ENCODE assay signal across 1 cellular context in the genomic region with DNA sequence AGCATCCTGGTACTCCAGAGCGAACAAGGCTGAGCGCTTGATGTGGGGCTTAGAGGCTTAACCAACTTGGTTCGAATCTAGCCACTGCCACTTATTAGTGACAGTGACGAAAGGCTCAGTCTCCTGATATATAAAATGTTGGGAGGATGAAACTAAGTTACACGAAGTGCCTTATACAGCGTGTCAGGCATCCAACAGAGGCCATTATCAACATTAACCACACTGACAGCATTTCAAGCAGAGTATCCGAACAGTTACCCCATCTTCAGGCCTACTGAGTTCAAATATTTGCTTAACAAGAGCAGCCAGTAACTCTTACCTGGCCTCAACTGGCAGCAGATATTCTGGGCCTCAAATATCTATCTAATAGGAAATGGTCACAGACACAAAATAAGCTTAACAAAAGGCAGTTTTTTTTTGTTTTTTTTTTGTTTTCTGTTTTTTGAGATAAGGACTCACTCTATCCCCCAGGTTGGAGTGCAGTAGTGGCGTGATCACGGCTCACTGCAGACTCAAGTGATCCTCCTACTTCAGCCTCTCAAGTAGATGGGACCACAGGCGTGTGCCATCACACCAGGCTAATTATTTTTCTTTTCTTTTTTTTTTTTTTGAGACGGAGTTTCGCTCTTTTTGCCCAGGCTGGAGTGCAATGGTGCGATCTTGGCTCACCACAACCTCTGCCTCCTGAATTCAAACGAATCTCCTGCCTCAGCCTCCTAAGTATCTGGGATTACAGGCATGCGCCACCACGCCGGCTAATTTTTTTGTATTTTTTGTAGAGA.
TF ChIP-seq lines count a peak whose summit lies in the region.

No MANE protein-coding gene starts in this region.

TF ChIP-seq in K562, 482 proteins besides CTCF, POLR2A, EP300 and RAD21 (continued from another document and continues in another):
- TF ChIP-seq, protein P1, sequence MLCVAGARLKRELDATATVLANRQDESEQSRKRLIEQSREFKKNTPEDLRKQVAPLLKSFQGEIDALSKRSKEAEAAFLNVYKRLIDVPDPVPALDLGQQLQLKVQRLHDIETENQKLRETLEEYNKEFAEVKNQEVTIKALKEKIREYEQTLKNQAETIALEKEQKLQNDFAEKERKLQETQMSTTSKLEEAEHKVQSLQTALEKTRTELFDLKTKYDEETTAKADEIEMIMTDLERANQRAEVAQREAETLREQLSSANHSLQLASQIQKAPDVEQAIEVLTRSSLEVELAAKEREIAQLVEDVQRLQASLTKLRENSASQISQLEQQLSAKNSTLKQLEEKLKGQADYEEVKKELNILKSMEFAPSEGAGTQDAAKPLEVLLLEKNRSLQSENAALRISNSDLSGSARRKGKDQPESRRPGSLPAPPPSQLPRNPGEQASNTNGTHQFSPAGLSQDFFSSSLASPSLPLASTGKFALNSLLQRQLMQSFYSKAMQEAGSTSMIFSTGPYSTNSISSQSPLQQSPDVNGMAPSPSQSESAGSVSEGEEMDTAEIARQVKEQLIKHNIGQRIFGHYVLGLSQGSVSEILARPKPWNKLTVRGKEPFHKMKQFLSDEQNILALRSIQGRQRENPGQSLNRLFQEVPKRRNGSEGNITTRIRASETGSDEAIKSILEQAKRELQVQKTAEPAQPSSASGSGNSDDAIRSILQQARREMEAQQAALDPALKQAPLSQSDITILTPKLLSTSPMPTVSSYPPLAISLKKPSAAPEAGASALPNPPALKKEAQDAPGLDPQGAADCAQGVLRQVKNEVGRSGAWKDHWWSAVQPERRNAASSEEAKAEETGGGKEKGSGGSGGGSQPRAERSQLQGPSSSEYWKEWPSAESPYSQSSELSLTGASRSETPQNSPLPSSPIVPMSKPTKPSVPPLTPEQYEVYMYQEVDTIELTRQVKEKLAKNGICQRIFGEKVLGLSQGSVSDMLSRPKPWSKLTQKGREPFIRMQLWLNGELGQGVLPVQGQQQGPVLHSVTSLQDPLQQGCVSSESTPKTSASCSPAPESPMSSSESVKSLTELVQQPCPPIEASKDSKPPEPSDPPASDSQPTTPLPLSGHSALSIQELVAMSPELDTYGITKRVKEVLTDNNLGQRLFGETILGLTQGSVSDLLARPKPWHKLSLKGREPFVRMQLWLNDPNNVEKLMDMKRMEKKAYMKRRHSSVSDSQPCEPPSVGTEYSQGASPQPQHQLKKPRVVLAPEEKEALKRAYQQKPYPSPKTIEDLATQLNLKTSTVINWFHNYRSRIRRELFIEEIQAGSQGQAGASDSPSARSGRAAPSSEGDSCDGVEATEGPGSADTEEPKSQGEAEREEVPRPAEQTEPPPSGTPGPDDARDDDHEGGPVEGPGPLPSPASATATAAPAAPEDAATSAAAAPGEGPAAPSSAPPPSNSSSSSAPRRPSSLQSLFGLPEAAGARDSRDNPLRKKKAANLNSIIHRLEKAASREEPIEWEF (CRISPR knock-in tag; IDR thresholded peaks at IDR 0.05): no peak
- TF ChIP-seq CHD1 (IDR thresholded peaks at IDR 0.05; ENCODE audit: low read length) (peak; percentile 84), ELF1 (tag; IDR thresholded peaks at IDR 0.05) (no peak), IRF2 (CRISPR knock-in tag; IDR thresholded peaks at IDR 0.05) (no peak), ZKSCAN8 (CRISPR knock-in tag; IDR thresholded peaks at IDR 0.05) (no peak), RHOXF2B (CRISPR knock-in tag; conservative IDR thresholded peaks at IDR 0.05) (0 out of 2 replicates have a peak, but pooled peaks have one; percentile 17), TSC22D4 (tag; IDR thresholded peaks at IDR 0.05) (0 out of 2 replicates have a peak, but pooled peaks have one; percentile 84), BRCA1 (IDR thresholded peaks at IDR 0.05) (no peak), BRCA1 (CRISPR knock-in tag; IDR thresholded peaks at IDR 0.05) (no peak), POLR2AphosphoS2 (IDR thresholded peaks at IDR 0.05; ENCODE audit: low read length) (no peak), MYC (IDR thresholded peaks at IDR 0.05; ENCODE audit: low read depth, low read length) (peak; percentile 21; the same call in 1 of the 2 replicates), MYC (CRISPR knock-in tag; IDR thresholded peaks at IDR 0.05; ENCODE audit: borderline replicate concordance, low read depth) (no peak), BRD4 (IDR thresholded peaks at IDR 0.05) (peak; percentile 18; the same call in 1 of the 2 replicates), RCOR1 (IDR thresholded peaks at IDR 0.05; ENCODE audit: borderline replicate concordance in 1 of 2, low read depth in 2 of 2, low read length in 2 of 2) (peak in 1 of 2 experiments; percentile 44; a peak in 1 of 4 replicates), NBN (IDR thresholded peaks at IDR 0.05; ENCODE audit: low read depth) (no peak), MYNN (IDR thresholded peaks at IDR 0.05) (no peak), MYNN (CRISPR knock-in tag; IDR thresholded peaks at IDR 0.05) (no peak), IFI16 (CRISPR knock-in tag; IDR thresholded peaks at IDR 0.05) (0 out of 2 replicates have a peak, but pooled peaks have one; percentile 5), ILK (tag; IDR thresholded peaks at IDR 0.05; ENCODE audit: borderline replicate concordance, low read depth) (0 out of 2 replicates have a peak, but pooled peaks have one; percentile 11), CSDE1 (IDR thresholded peaks at IDR 0.05) (no peak), CXXC5 (CRISPR knock-in tag; IDR thresholded peaks at IDR 0.05) (peak; percentile 38; the same call in 1 of the 2 replicates), ZC3H11A (IDR thresholded peaks at IDR 0.05; ENCODE audit: low read depth, low read length) (0 out of 2 replicates have a peak, but pooled peaks have one; percentile 24), PHF20 (IDR thresholded peaks at IDR 0.05; ENCODE audit: partially characterized antibody) (no peak), NFRKB (IDR thresholded peaks at IDR 0.05; ENCODE audit: low read depth) (no peak), CCNT2 (IDR thresholded peaks at IDR 0.05; ENCODE audit: borderline replicate concordance, extremely low read depth, insufficient read length, low read depth, low read length) (no peak), ZNF384 (IDR thresholded peaks at IDR 0.05; ENCODE audit: low read depth, low read length) (peak; percentile 86), SMC3 (conservative IDR thresholded peaks at IDR 0.05; ENCODE audit: insufficient read depth, low read depth, low read length) (no peak), E2F3 (CRISPR knock-in tag; IDR thresholded peaks at IDR 0.05) (no peak), KDM2B (CRISPR knock-in tag; IDR thresholded peaks at IDR 0.05) (no peak), HMG20B (CRISPR knock-in tag; IDR thresholded peaks at IDR 0.05) (no peak), TOE1 (IDR thresholded peaks at IDR 0.05; ENCODE audit: borderline replicate concordance) (no peak), TOE1 (CRISPR knock-in tag; IDR thresholded peaks at IDR 0.05; ENCODE audit: borderline replicate concordance, low read depth) (peak; percentile 33), RBM17 (IDR thresholded peaks at IDR 0.05; ENCODE audit: borderline replicate concordance, low read depth, low read length) (no peak), JUN (IDR thresholded peaks at IDR 0.05; ENCODE audit: borderline replicate concordance, low read depth, low read length) (peak; percentile 52), JUN (CRISPR knock-in tag; IDR thresholded peaks at IDR 0.05; ENCODE audit: borderline replicate concordance) (no peak), TBL1XR1 (IDR thresholded peaks at IDR 0.05; ENCODE audit: low read length in 2 of 2) (no peak), ZNF707 (CRISPR knock-in tag; conservative IDR thresholded peaks at IDR 0.05) (0 out of 2 replicates have a peak, but pooled peaks have one; percentile 49), KAT2B (IDR thresholded peaks at IDR 0.05; ENCODE audit: low read depth, low read length) (no peak)
- TF ChIP-seq, protein P2, sequence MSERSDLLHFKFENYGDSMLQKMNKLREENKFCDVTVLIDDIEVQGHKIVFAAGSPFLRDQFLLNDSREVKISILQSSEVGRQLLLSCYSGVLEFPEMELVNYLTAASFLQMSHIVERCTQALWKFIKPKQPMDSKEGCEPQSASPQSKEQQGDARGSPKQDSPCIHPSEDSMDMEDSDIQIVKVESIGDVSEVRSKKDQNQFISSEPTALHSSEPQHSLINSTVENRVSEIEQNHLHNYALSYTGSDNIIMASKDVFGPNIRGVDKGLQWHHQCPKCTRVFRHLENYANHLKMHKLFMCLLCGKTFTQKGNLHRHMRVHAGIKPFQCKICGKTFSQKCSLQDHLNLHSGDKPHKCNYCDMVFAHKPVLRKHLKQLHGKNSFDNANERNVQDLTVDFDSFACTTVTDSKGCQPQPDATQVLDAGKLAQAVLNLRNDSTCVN (CRISPR knock-in tag; IDR thresholded peaks at IDR 0.05): no peak
- TF ChIP-seq, protein P3, sequence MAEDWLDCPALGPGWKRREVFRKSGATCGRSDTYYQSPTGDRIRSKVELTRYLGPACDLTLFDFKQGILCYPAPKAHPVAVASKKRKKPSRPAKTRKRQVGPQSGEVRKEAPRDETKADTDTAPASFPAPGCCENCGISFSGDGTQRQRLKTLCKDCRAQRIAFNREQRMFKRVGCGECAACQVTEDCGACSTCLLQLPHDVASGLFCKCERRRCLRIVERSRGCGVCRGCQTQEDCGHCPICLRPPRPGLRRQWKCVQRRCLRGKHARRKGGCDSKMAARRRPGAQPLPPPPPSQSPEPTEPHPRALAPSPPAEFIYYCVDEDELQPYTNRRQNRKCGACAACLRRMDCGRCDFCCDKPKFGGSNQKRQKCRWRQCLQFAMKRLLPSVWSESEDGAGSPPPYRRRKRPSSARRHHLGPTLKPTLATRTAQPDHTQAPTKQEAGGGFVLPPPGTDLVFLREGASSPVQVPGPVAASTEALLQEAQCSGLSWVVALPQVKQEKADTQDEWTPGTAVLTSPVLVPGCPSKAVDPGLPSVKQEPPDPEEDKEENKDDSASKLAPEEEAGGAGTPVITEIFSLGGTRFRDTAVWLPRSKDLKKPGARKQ (CRISPR knock-in tag; IDR thresholded peaks at IDR 0.05): no peak
- TF ChIP-seq, protein P4, sequence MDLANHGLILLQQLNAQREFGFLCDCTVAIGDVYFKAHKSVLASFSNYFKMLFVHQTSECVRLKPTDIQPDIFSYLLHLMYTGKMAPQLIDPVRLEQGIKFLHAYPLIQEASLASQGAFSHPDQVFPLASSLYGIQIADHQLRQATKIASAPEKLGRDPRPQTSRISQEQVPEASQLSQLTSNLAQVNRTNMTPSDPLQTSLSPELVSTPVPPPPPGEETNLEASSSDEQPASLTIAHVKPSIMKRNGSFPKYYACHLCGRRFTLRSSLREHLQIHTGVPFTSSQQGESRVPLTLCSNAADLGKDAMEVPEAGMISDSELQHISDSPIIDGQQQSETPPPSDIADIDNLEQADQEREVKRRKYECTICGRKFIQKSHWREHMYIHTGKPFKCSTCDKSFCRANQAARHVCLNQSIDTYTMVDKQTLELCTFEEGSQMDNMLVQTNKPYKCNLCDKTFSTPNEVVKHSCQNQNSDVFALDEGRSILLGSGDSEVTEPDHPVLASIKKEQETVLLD (IDR thresholded peaks at IDR 0.05): no peak
- TF ChIP-seq, protein P5, sequence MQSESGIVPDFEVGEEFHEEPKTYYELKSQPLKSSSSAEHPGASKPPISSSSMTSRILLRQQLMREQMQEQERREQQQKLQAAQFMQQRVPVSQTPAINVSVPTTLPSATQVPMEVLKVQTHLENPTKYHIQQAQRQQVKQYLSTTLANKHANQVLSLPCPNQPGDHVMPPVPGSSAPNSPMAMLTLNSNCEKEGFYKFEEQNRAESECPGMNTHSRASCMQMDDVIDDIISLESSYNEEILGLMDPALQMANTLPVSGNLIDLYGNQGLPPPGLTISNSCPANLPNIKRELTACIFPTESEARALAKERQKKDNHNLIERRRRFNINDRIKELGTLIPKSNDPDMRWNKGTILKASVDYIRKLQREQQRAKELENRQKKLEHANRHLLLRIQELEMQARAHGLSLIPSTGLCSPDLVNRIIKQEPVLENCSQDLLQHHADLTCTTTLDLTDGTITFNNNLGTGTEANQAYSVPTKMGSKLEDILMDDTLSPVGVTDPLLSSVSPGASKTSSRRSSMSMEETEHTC (IDR thresholded peaks at IDR 0.05): no peak
- TF ChIP-seq, protein P6, sequence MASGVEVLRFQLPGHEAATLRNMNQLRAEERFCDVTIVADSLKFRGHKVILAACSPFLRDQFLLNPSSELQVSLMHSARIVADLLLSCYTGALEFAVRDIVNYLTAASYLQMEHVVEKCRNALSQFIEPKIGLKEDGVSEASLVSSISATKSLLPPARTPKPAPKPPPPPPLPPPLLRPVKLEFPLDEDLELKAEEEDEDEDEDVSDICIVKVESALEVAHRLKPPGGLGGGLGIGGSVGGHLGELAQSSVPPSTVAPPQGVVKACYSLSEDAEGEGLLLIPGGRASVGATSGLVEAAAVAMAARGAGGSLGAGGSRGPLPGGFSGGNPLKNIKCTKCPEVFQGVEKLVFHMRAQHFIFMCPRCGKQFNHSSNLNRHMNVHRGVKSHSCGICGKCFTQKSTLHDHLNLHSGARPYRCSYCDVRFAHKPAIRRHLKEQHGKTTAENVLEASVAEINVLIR (CRISPR knock-in tag; IDR thresholded peaks at IDR 0.05): no peak
- TF ChIP-seq, protein P7, sequence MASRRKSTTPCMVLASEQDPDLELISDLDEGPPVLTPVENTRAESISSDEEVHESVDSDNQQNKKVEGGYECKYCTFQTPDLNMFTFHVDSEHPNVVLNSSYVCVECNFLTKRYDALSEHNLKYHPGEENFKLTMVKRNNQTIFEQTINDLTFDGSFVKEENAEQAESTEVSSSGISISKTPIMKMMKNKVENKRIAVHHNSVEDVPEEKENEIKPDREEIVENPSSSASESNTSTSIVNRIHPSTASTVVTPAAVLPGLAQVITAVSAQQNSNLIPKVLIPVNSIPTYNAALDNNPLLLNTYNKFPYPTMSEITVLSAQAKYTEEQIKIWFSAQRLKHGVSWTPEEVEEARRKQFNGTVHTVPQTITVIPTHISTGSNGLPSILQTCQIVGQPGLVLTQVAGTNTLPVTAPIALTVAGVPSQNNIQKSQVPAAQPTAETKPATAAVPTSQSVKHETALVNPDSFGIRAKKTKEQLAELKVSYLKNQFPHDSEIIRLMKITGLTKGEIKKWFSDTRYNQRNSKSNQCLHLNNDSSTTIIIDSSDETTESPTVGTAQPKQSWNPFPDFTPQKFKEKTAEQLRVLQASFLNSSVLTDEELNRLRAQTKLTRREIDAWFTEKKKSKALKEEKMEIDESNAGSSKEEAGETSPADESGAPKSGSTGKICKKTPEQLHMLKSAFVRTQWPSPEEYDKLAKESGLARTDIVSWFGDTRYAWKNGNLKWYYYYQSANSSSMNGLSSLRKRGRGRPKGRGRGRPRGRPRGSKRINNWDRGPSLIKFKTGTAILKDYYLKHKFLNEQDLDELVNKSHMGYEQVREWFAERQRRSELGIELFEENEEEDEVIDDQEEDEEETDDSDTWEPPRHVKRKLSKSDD (conservative IDR thresholded peaks at IDR 0.05; ENCODE audit: low read length): no peak
- TF ChIP-seq, protein P8, sequence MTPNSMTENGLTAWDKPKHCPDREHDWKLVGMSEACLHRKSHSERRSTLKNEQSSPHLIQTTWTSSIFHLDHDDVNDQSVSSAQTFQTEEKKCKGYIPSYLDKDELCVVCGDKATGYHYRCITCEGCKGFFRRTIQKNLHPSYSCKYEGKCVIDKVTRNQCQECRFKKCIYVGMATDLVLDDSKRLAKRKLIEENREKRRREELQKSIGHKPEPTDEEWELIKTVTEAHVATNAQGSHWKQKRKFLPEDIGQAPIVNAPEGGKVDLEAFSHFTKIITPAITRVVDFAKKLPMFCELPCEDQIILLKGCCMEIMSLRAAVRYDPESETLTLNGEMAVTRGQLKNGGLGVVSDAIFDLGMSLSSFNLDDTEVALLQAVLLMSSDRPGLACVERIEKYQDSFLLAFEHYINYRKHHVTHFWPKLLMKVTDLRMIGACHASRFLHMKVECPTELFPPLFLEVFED (CRISPR knock-in tag; conservative IDR thresholded peaks at IDR 0.05): peak; percentile 85; the same call in 1 of the 2 replicates
- TF ChIP-seq, protein P9, sequence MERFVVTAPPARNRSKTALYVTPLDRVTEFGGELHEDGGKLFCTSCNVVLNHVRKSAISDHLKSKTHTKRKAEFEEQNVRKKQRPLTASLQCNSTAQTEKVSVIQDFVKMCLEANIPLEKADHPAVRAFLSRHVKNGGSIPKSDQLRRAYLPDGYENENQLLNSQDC (CRISPR knock-in tag; IDR thresholded peaks at IDR 0.05): 0 out of 2 replicates have a peak, but pooled peaks have one; percentile 72
